In the genomic region with DNA sequence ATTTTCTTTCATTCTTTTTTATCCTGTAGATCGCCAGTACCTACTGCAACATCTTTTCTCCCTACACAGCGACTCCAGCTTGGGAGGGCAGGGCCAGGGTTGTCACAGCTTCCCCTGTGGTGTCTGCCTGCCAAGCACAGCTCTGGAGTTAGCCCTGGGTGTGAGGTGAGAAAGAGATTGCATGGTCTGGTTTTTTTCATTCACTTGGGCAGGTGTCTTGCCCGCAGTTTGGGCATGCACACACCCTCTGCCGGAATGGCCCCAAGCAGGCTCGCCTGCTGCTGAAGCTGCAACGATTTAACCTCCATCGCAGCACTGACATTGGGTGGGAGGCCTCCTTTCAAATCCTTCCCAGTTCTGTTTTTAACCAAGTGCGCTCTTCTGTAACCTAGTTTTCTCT, we compare ENCODE assay signal across 14 cellular contexts.
DNase-seq lines count a peak whose midpoint lies in the region; ATAC-seq and TF ChIP-seq lines count a peak whose summit lies in the region.
"Had no signal": no experiment of that assay in that cellular context is flagged by ENCODE, and none has a peak within 500 bp of the region (broad histone marks: within the 10 kb centered on the region; RNA-seq: fewer than 3 reads in every experiment).

No MANE protein-coding gene starts in this region.

- H3K79me1 ChIP-seq in mesenchymal stem cell (replicated peaks; ENCODE audit: low read length, poor library complexity, severe bottlenecking) = no peaks in the 10 kb centered on the region

- ATAC-seq in Right ventricle myocardium superior (ENCODE audit: poor library complexity) = peak; percentile 74
- peak in 7 of 8 donors; percentile 50 to 81 (median 64) for ATAC-seq in heart right ventricle
- ATAC-seq in upper lobe of right lung = peak; percentile 26
- ATAC-seq in GM21367 (IDR thresholded peaks at IDR 0.05; ENCODE audit: unreplicated experiment) = no peak
- ATAC-seq: HCT116 had no signal

- H3K4me2 ChIP-seq in mesenchymal stem cell (ENCODE audit: low read length, poor library complexity, severe bottlenecking) = no peak overlapping the region
- H3K4me2 ChIP-seq: BLaER1 had no signal

- H3K4me1 ChIP-seq in heart right ventricle (peaks cover 0 to 10% (median 0%) of the 10 kb centered on the region in 9 donors), mesenchymal stem cell (ENCODE audit: control insufficient read depth, insufficient read depth, low read depth, low read length) (peaks cover 3% of the 10 kb centered on the region), upper lobe of right lung (no peaks in the 10 kb centered on the region)
- H3K4me1 ChIP-seq: BLaER1 had no signal

- H4K91ac ChIP-seq in mesenchymal stem cell (ENCODE audit: low read length) = no peak overlapping the region

- no peak overlapping the region for H4K8ac ChIP-seq in mesenchymal stem cell (ENCODE audit: low read length)

- H3K23ac ChIP-seq in mesenchymal stem cell (ENCODE audit: low read length in 2 of 2) = no peak overlapping the region

- peaks cover 0 to under 1% (median 0%) of the 10 kb centered on the region in 11 donors for H3K9me3 ChIP-seq in heart right ventricle
- no peaks in the 10 kb centered on the region for H3K9me3 ChIP-seq in mesenchymal stem cell (ENCODE audit: control insufficient read depth, low read length)
- no peaks in the 10 kb centered on the region for H3K9me3 ChIP-seq in upper lobe of right lung
- H3K9me3 ChIP-seq: BLaER1 had no signal

- no peak overlapping the region for H3K14ac ChIP-seq in mesenchymal stem cell (ENCODE audit: low read length in 2 of 2)

- H3K4me3 ChIP-seq in heart right ventricle (no peak overlapping the region), mesenchymal stem cell (ENCODE audit: insufficient read depth in 1 of 2, low read depth in 1 of 2, low read length in 2 of 2) (no peak overlapping the region), upper lobe of right lung (no peak overlapping the region)
- H3K4me3 ChIP-seq: BLaER1, GM23248 had no signal

- no peak for TF ChIP-seq CTCF in heart right ventricle (IDR thresholded peaks at IDR 0.05)
- TF ChIP-seq CTCF in upper lobe of right lung (IDR thresholded peaks at IDR 0.05) = no peak

- 57 to 69% methylated on average over 8 of the region's 8 CpGs for WGBS in heart right ventricle, 2 donors
- 96% methylated on average over 8 of the region's 8 CpGs for WGBS in mesenchymal stem cell

- peak overlapping the region; percentile 1 for H2AK5ac ChIP-seq in mesenchymal stem cell (ENCODE audit: low read length, severe bottlenecking)

- DNase-seq in Right ventricle myocardium superior (no peak), cardiac septum (ENCODE audit: low spot score) (no peak), heart right ventricle (peak; percentile 13), mesenchymal stem cell (no peak), upper lobe of right lung (no peak), NCI-H69 (lab: John Stamatoyannopoulos, UW) (no peak)
- DNase-seq in NK-92 treated with Interleukin-12 subunit alpha and Interleukin-12 subunit beta, amount 100 ng/mL, for 24 hours (lab: John Stamatoyannopoulos, UW) = no peak
- DNase-seq: 8988T, AML-193, DMS53, GM23248 had no signal

- H2AFZ ChIP-seq in mesenchymal stem cell (ENCODE audit: low read depth, low read length) = no peak overlapping the region
- H2AFZ ChIP-seq: GM23248 had no signal

- no peak overlapping the region for H3K18ac ChIP-seq in mesenchymal stem cell (ENCODE audit: low read depth in 1 of 2, low read length in 2 of 2)

- intact Hi-C loops in Right ventricle myocardium superior (cut with DNase I) (no loop called here), cardiac septum (cut with DNase I) (no loop called here), heart right ventricle (cut with DNase I) (no loop called here), upper lobe of right lung (cut with DNase I) (no loop called here)

- no peak overlapping the region for H3K4ac ChIP-seq in mesenchymal stem cell (ENCODE audit: low read depth in 1 of 2, low read length in 2 of 2)

- H2BK12ac ChIP-seq in mesenchymal stem cell (ENCODE audit: low read length in 2 of 2) = no peak overlapping the region

- no peak overlapping the region for H3K27ac ChIP-seq in heart right ventricle
- H3K27ac ChIP-seq in mesenchymal stem cell (ENCODE audit: low read length, poor library complexity, severe bottlenecking) = peak overlapping the region; percentile 11
- no peak overlapping the region for H3K27ac ChIP-seq in upper lobe of right lung
- H3K27ac ChIP-seq: BLaER1, GM23248 had no signal

- no peak overlapping the region for H2BK15ac ChIP-seq in mesenchymal stem cell (ENCODE audit: low read depth, poor library complexity, severe bottlenecking)

- no peak overlapping the region for H2BK5ac ChIP-seq in mesenchymal stem cell (ENCODE audit: low read depth, low read length, poor library complexity, severe bottlenecking)

- no peak overlapping the region for H3K9ac ChIP-seq in mesenchymal stem cell (ENCODE audit: low read length)
- H3K9ac ChIP-seq: BLaER1, GM23248 had no signal

- H3K27me3 ChIP-seq in heart right ventricle = no peaks in the 10 kb centered on the region
- H3K27me3 ChIP-seq in mesenchymal stem cell (ENCODE audit: control insufficient read depth in 1 of 2, insufficient read depth in 1 of 2, low read length in 2 of 2) = no peaks in the 10 kb centered on the region
- no peaks in the 10 kb centered on the region for H3K27me3 ChIP-seq in upper lobe of right lung
- H3K27me3 ChIP-seq: BLaER1 had no signal

- H2BK120ac ChIP-seq in mesenchymal stem cell (ENCODE audit: low read depth, low read length) = no peak overlapping the region

- H3K36me3 ChIP-seq in heart right ventricle = peaks cover 0 to 47% (median 0%) of the 10 kb centered on the region in 9 donors
- peaks cover 9 to 26% of the 10 kb centered on the region in 2 experiments for H3K36me3 ChIP-seq in mesenchymal stem cell (ENCODE audit: control insufficient read depth in 1 of 2, insufficient read depth in 2 of 2, low read depth in 1 of 2, low read length in 2 of 2)
- H3K36me3 ChIP-seq in upper lobe of right lung = peaks cover 17% of the 10 kb centered on the region
- H3K36me3 ChIP-seq: BLaER1 had no signal

Comparison
In these comparisons a context has a peak if more than half of its experiments do, and no peak if none do; other contexts are left out.
1. DNase-seq: peak in heart right ventricle (2 of 2); none in Right ventricle myocardium superior (single experiment), cardiac septum (single experiment), mesenchymal stem cell (single experiment), upper lobe of right lung (single experiment), NK-92 treated with Interleukin-12 subunit alpha and Interleukin-12 subunit beta, amount 100 ng/mL, for 24 hours (single experiment) and NCI-H69 (single experiment).